In the genomic region with DNA sequence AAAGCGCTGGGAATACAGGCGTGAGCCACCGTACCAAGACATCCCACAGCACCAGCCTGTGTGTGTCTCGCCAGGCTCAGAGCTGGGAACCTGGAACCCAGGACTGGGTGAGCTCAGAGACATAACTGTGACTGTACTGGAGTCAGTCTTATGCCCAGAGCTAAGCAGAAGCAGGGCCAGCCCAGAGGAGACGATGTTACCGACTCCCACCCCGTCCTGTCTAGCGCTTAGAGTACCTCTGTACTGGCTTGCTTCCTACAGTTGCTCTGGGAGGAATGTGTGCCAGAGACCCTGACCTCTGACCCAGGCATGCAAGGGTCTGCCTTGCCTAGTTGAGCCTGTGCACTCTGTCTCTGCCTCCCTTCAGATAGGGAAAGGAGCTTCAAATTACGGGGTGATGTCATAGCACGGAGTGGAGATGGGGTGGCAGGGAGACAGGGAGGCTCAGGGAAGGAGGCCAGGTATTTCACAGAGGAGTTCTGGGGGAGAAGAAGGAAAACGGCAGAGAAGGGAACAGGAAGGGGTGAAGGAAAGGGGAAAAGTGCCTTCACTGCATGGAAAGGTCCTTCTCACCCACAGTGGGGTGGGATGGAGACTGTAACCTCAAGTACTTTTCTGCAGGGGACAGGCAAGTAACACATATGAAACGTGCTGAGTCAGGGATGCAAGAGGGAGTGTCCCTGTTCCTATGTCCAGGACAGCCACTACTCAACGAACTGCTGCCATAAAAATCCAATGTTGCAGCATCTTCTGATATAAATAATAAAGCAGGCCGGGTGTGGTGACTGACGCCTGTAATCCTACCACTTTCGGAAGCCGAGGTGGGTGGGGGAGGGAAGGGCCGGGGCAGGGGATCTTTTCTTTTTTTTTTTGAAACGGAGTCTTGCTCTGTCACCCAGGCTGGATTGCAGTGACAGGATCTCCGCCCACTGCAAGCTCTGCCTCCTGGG, we compare ENCODE assay signal across 1 cellular context.
TF ChIP-seq lines count a peak whose summit lies in the region.

No MANE protein-coding gene starts in this region.

TF ChIP-seq in HepG2, 621 proteins besides CTCF, POLR2A, EP300 and RAD21 (continued from another document and continues in another):
- TF ChIP-seq GMEB1 (CRISPR knock-in tag; IDR thresholded peaks at IDR 0.05; ENCODE audit: borderline replicate concordance) (peak; percentile 51; the same call in 1 of the 2 replicates), ZNF143 (CRISPR knock-in tag; IDR thresholded peaks at IDR 0.05) (peak; percentile 27; the same call in 1 of the 2 replicates), RARA (CRISPR knock-in tag; IDR thresholded peaks at IDR 0.05) (peak; percentile 59; the same call in 1 of the 2 replicates), ZNF30 (CRISPR knock-in tag; IDR thresholded peaks at IDR 0.05) (no peak), DR1 (CRISPR knock-in tag; IDR thresholded peaks at IDR 0.05) (no peak), TBL1XR1 (IDR thresholded peaks at IDR 0.05; ENCODE audit: borderline replicate concordance, low read length, partially characterized antibody) (no peak), ZNF850 (CRISPR knock-in tag; conservative IDR thresholded peaks at IDR 0.05) (no peak), SIX1 (CRISPR knock-in tag; IDR thresholded peaks at IDR 0.05; ENCODE audit: borderline replicate concordance) (peak; percentile 55; the same call in 1 of the 2 replicates), SATB2 (CRISPR knock-in tag; IDR thresholded peaks at IDR 0.05) (no peak), JARID2 (CRISPR knock-in tag; IDR thresholded peaks at IDR 0.05; ENCODE audit: insufficient replicate concordance) (no peak), REST (IDR thresholded peaks at IDR 0.05; ENCODE audit: borderline replicate concordance in 1 of 2, low read depth in 1 of 2, low read length in 2 of 2) (no peak), HOXA7 (CRISPR knock-in tag; IDR thresholded peaks at IDR 0.05) (no peak), ZNF275 (CRISPR knock-in tag; IDR thresholded peaks at IDR 0.05; ENCODE audit: borderline replicate concordance) (no peak), ZNF747 (CRISPR knock-in tag; IDR thresholded peaks at IDR 0.05; ENCODE audit: borderline replicate concordance) (no peak), ZFP62 (CRISPR knock-in tag; IDR thresholded peaks at IDR 0.05) (no peak), ZNF552 (CRISPR knock-in tag; IDR thresholded peaks at IDR 0.05; ENCODE audit: borderline replicate concordance) (no peak), ZNF292 (CRISPR knock-in tag; IDR thresholded peaks at IDR 0.05; ENCODE audit: borderline replicate concordance, low read depth) (peak; percentile 79; the same call in 1 of the 2 replicates), ZNF34 (CRISPR knock-in tag; IDR thresholded peaks at IDR 0.05; ENCODE audit: borderline replicate concordance) (no peak), AGO2 (optimal IDR thresholded peaks at IDR 0.05; ENCODE audit: low read depth, low read length) (no peak), U2AF1 (optimal IDR thresholded peaks at IDR 0.05; ENCODE audit: low read depth, low read length) (no peak), SP2 (CRISPR knock-in tag; IDR thresholded peaks at IDR 0.05) (0 out of 2 replicates have a peak, but pooled peaks have one; percentile 20), RCOR2 (CRISPR knock-in tag; IDR thresholded peaks at IDR 0.05) (no peak), CENPX (CRISPR knock-in tag; IDR thresholded peaks at IDR 0.05) (no peak), GTF2F1 (IDR thresholded peaks at IDR 0.05; ENCODE audit: low read length) (no peak), ZNF678 (CRISPR knock-in tag; IDR thresholded peaks at IDR 0.05) (no peak), PHF5A (CRISPR knock-in tag; IDR thresholded peaks at IDR 0.05; ENCODE audit: low read depth, unreplicated experiment) (peak; percentile 66), CREBL2 (CRISPR knock-in tag; IDR thresholded peaks at IDR 0.05; ENCODE audit: borderline replicate concordance) (no peak; the same call in 1 of the 2 replicates), KDM1A (CRISPR knock-in tag; IDR thresholded peaks at IDR 0.05) (peak; percentile 39; the same call in 1 of the 2 replicates), ZBTB21 (CRISPR knock-in tag; IDR thresholded peaks at IDR 0.05) (0 out of 2 replicates have a peak, but pooled peaks have one; percentile 47), ZNF296 (CRISPR knock-in tag; conservative IDR thresholded peaks at IDR 0.05) (no peak), ZNF317 (CRISPR knock-in tag; IDR thresholded peaks at IDR 0.05) (no peak; the same call in 1 of the 2 replicates), ZNF879 (CRISPR knock-in tag; IDR thresholded peaks at IDR 0.05) (no peak), ZNF441 (CRISPR knock-in tag; IDR thresholded peaks at IDR 0.05; ENCODE audit: borderline replicate concordance) (peak; percentile 92), ZNF75D (CRISPR knock-in tag; IDR thresholded peaks at IDR 0.05; ENCODE audit: borderline replicate concordance) (no peak), MZF1 (CRISPR knock-in tag; IDR thresholded peaks at IDR 0.05; ENCODE audit: borderline replicate concordance) (no peak), NR0B2 (CRISPR knock-in tag; IDR thresholded peaks at IDR 0.05) (no peak), ZNF792 (CRISPR knock-in tag; IDR thresholded peaks at IDR 0.05) (no peak), NFATC3 (CRISPR knock-in tag; IDR thresholded peaks at IDR 0.05) (no peak), MAZ (IDR thresholded peaks at IDR 0.05; ENCODE audit: borderline replicate concordance, low read depth, low read length) (no peak), MAZ (CRISPR knock-in tag; IDR thresholded peaks at IDR 0.05; ENCODE audit: low read depth) (no peak), PATZ1 (CRISPR knock-in tag; IDR thresholded peaks at IDR 0.05) (no peak)
- TF ChIP-seq, protein P1, sequence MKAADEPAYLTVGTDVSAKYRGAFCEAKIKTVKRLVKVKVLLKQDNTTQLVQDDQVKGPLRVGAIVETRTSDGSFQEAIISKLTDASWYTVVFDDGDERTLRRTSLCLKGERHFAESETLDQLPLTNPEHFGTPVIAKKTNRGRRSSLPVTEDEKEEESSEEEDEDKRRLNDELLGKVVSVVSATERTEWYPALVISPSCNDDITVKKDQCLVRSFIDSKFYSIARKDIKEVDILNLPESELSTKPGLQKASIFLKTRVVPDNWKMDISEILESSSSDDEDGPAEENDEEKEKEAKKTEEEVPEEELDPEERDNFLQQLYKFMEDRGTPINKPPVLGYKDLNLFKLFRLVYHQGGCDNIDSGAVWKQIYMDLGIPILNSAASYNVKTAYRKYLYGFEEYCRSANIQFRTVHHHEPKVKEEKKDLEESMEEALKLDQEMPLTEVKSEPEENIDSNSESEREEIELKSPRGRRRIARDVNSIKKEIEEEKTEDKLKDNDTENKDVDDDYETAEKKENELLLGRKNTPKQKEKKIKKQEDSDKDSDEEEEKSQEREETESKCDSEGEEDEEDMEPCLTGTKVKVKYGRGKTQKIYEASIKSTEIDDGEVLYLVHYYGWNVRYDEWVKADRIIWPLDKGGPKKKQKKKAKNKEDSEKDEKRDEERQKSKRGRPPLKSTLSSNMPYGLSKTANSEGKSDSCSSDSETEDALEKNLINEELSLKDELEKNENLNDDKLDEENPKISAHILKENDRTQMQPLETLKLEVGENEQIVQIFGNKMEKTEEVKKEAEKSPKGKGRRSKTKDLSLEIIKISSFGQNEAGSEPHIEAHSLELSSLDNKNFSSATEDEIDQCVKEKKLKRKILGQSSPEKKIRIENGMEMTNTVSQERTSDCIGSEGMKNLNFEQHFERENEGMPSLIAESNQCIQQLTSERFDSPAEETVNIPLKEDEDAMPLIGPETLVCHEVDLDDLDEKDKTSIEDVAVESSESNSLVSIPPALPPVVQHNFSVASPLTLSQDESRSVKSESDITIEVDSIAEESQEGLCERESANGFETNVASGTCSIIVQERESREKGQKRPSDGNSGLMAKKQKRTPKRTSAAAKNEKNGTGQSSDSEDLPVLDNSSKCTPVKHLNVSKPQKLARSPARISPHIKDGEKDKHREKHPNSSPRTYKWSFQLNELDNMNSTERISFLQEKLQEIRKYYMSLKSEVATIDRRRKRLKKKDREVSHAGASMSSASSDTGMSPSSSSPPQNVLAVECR (CRISPR knock-in tag; IDR thresholded peaks at IDR 0.05; ENCODE audit: borderline replicate concordance) = peak; percentile 64; the same call in 1 of the 2 replicates
- TF ChIP-seq, protein P2, sequence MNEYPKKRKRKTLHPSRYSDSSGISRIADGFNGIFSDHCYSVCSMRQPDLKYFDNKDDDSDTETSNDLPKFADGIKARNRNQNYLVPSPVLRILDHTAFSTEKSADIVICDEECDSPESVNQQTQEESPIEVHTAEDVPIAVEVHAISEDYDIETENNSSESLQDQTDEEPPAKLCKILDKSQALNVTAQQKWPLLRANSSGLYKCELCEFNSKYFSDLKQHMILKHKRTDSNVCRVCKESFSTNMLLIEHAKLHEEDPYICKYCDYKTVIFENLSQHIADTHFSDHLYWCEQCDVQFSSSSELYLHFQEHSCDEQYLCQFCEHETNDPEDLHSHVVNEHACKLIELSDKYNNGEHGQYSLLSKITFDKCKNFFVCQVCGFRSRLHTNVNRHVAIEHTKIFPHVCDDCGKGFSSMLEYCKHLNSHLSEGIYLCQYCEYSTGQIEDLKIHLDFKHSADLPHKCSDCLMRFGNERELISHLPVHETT (CRISPR knock-in tag; conservative IDR thresholded peaks at IDR 0.05) = no peak
- TF ChIP-seq, protein P3, sequence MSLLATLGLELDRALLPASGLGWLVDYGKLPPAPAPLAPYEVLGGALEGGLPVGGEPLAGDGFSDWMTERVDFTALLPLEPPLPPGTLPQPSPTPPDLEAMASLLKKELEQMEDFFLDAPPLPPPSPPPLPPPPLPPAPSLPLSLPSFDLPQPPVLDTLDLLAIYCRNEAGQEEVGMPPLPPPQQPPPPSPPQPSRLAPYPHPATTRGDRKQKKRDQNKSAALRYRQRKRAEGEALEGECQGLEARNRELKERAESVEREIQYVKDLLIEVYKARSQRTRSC (CRISPR knock-in tag; IDR thresholded peaks at IDR 0.05; ENCODE audit: low read depth) = no peak
